29 cellular contexts compared by ENCODE assay signal in the genomic region with DNA sequence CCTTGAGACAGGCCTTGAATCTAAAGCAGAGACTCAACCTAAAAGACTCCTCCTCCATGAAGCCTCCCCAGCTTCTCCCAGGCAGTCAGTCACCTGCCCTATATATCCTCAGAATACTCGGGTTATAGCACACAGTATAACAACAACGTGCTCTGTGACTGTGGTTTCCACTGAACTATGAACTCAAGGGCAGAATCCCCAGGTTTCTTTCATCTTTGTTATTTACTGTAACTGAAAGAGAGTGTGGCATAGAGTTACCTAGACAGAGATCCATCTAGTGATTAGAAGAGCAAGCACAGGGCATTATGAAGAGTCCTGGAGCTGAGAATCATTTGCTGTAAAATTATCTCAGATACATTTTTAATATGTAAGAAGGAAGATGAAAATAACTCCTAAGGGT.
"Had no signal": no experiment of that assay in that cellular context is flagged by ENCODE, and none has a peak within 500 bp of the region (broad histone marks: within the 10 kb centered on the region; RNA-seq: fewer than 3 reads in every experiment).

No MANE protein-coding gene starts in this region.

- H3K9me3 ChIP-seq: suprapubic skin, testis, thoracic aorta, thyroid gland, tibial artery, tibial nerve, transverse colon, upper lobe of left lung, upper lobe of right lung, uterus, vagina had no signal

- FAIRE-seq: urothelium cell line had no signal

- H3K27me3 ChIP-seq: stomach, suprapubic skin, testis, thyroid gland, tibial artery, tibial nerve, transverse colon, upper lobe of left lung, upper lobe of right lung, uterus, vagina had no signal

- DNase-seq: stimulated activated CD4-positive, alpha-beta T cell treated with anti-CD3 and anti-CD28 coated beads, Interleukin-2, amount 100 ng/mL, for 48 hours; stimulated activated CD4-positive, alpha-beta T cell treated with anti-CD3 and anti-CD28 coated beads, Interleukin-4, amount 100 ng/mL, for 1 hour; stimulated activated CD4-positive, alpha-beta T cell treated with anti-CD3 and anti-CD28 coated beads, Interleukin-4, amount 100 ng/mL, for 24 hours; stimulated activated CD4-positive, alpha-beta T cell treated with anti-CD3 and anti-CD28 coated beads, Interleukin-4, amount 100 ng/mL, for 4 hours; stimulated activated CD8-positive, alpha-beta memory T cell treated with anti-CD3 and anti-CD28 coated beads, Interleukin-4, amount 100 ng/mL, for 48 hours; stimulated activated naive B cell treated with anti-CD40 and anti-IgM and Interleukin-4, amounts not matched to agents 10 μg/mL and 1 μg/mL and 100 μg/mL, for 72 hours; stimulated activated naive CD4-positive, alpha-beta T cell; stimulated activated naive CD4-positive, alpha-beta T cell treated with Interleukin-2 at 50 U/mL for 16 hours; stimulated activated naive CD8-positive, alpha-beta T cell treated with anti-CD3 and anti-CD28 coated beads, Interleukin-15, amount 100 ng/mL, for 72 hours; stimulated activated naive CD8-positive, alpha-beta T cell treated with anti-CD3 and anti-CD28 coated beads, Interleukin-15, Interleukin-2, amounts not matched to agents 100 U/mL and 50 U/mL, for 24 hours; stomach; substantia nigra; testis; thyroid gland; tibial artery; transverse colon; trophoblast cell; upper lobe of left lung; upper lobe of right lung; uterus had no signal

- ATAC-seq: stimulated activated effector memory CD8-positive, alpha-beta T cell treated with anti-CD3 and anti-CD28 coated beads, Interleukin-12 subunit alpha, Interleukin-12 subunit beta, amount 100 ng/mL, for 72 hours; stimulated activated memory B cell treated with anti-CD40 and anti-IgM and Interleukin-4, amounts not matched to agents 10 μg/mL and 1 μg/mL and 100 μg/mL, for 72 hours; stimulated activated naive B cell treated with anti-CD40 and anti-IgM and Interleukin-4, amounts not matched to agents 10 μg/mL and 1 μg/mL and 100 μg/mL, for 72 hours; stimulated activated naive CD8-positive, alpha-beta T cell treated with anti-CD3 and anti-CD28 coated beads, Interleukin-15, amount 100 ng/mL, for 72 hours; stimulated activated naive CD8-positive, alpha-beta T cell treated with anti-CD3 and anti-CD28 coated beads, Interleukin-15, Interleukin-2, amounts not matched to agents 100 U/mL and 50 U/mL, for 24 hours; upper lobe of right lung had no signal

- H3K9me3 Mint-ChIP-seq: type B pancreatic cell had no signal

- H3K27ac ChIP-seq: stomach, suprapubic skin, testis, thoracic aorta, thyroid gland, tibial artery, tibial nerve, transverse colon, upper lobe of left lung, upper lobe of right lung, uterus, vagina had no signal

- H3K4me1 ChIP-seq: stomach, suprapubic skin, testis, thyroid gland, tibial artery, tibial nerve, transverse colon, upper lobe of left lung, upper lobe of right lung, uterus, vagina had no signal

- H3K27me3 Mint-ChIP-seq: stimulated activated memory B cell treated with anti-CD40 and anti-IgM and Interleukin-4, amounts not matched to agents 10 μg/mL and 1 μg/mL and 100 μg/mL, for 72 hours; stimulated activated naive CD8-positive, alpha-beta T cell treated with anti-CD3 and anti-CD28 coated beads, Interleukin-15, amount 100 ng/mL, for 72 hours; type B pancreatic cell had no signal

- H3K27ac Mint-ChIP-seq: stimulated activated effector memory CD8-positive, alpha-beta T cell treated with anti-CD3 and anti-CD28 coated beads, Interleukin-12 subunit alpha, Interleukin-12 subunit beta, amount 100 ng/mL, for 72 hours; stimulated activated memory B cell treated with anti-CD40 and anti-IgM and Interleukin-4, amounts not matched to agents 10 μg/mL and 1 μg/mL and 100 μg/mL, for 72 hours; stimulated activated naive B cell treated with anti-CD40 and anti-IgM and Interleukin-4, amounts not matched to agents 10 μg/mL and 1 μg/mL and 100 μg/mL, for 72 hours; stimulated activated naive CD8-positive, alpha-beta T cell treated with anti-CD3 and anti-CD28 coated beads, Interleukin-15, amount 100 ng/mL, for 72 hours; stimulated activated naive CD8-positive, alpha-beta T cell treated with anti-CD3 and anti-CD28 coated beads, Interleukin-15, Interleukin-2, amounts not matched to agents 100 ng/mL and 50 ng/mL, for 24 hours; type B pancreatic cell had no signal

- H3K4me3 Mint-ChIP-seq: stimulated activated effector memory CD8-positive, alpha-beta T cell treated with anti-CD3 and anti-CD28 coated beads, Interleukin-12 subunit alpha, Interleukin-12 subunit beta, amount 100 ng/mL, for 72 hours; stimulated activated memory B cell treated with anti-CD40 and anti-IgM and Interleukin-4, amounts not matched to agents 10 μg/mL and 1 μg/mL and 100 μg/mL, for 72 hours; stimulated activated naive B cell treated with anti-CD40 and anti-IgM and Interleukin-4, amounts not matched to agents 10 μg/mL and 1 μg/mL and 100 μg/mL, for 72 hours; stimulated activated naive CD8-positive, alpha-beta T cell treated with anti-CD3 and anti-CD28 coated beads, Interleukin-15, amount 100 ng/mL, for 72 hours; stimulated activated naive CD8-positive, alpha-beta T cell treated with anti-CD3 and anti-CD28 coated beads, Interleukin-15, Interleukin-2, amounts not matched to agents 100 ng/mL and 50 ng/mL, for 24 hours; type B pancreatic cell had no signal

- H3K4me3 ChIP-seq: stomach, suprapubic skin, testis, thoracic aorta, thyroid gland, tibial artery, tibial nerve, transverse colon, upper lobe of left lung, upper lobe of right lung, uterus, vagina had no signal

- H3K36me3 Mint-ChIP-seq: stimulated activated effector memory CD8-positive, alpha-beta T cell treated with anti-CD3 and anti-CD28 coated beads, Interleukin-12 subunit alpha, Interleukin-12 subunit beta, amount 100 ng/mL, for 72 hours; stimulated activated memory B cell treated with anti-CD40 and anti-IgM and Interleukin-4, amounts not matched to agents 10 μg/mL and 1 μg/mL and 100 μg/mL, for 72 hours; stimulated activated naive B cell treated with anti-CD40 and anti-IgM and Interleukin-4, amounts not matched to agents 10 μg/mL and 1 μg/mL and 100 μg/mL, for 72 hours; type B pancreatic cell had no signal

- H3K36me3 ChIP-seq: stomach, suprapubic skin, thoracic aorta, thyroid gland, tibial artery, tibial nerve, transverse colon, upper lobe of left lung, upper lobe of right lung, uterus, vagina had no signal

- H3K4me1 Mint-ChIP-seq: stimulated activated effector memory CD8-positive, alpha-beta T cell treated with anti-CD3 and anti-CD28 coated beads, Interleukin-12 subunit alpha, Interleukin-12 subunit beta, amount 100 ng/mL, for 72 hours; stimulated activated memory B cell treated with anti-CD40 and anti-IgM and Interleukin-4, amounts not matched to agents 10 μg/mL and 1 μg/mL and 100 μg/mL, for 72 hours; stimulated activated naive B cell treated with anti-CD40 and anti-IgM and Interleukin-4, amounts not matched to agents 10 μg/mL and 1 μg/mL and 100 μg/mL, for 72 hours; stimulated activated naive CD8-positive, alpha-beta T cell treated with anti-CD3 and anti-CD28 coated beads, Interleukin-15, amount 100 ng/mL, for 72 hours had no signal
